ENCODE assay signal across 24 cellular contexts in genomic region chr18:48197819-48198218, GRCh38.
"Had no signal": no experiment of that assay in that cellular context is flagged by ENCODE, and none has a peak within 500 bp of the region (broad histone marks: within the 10 kb centered on the region; RNA-seq: fewer than 3 reads in every experiment).

No MANE protein-coding gene starts in this region.

- DNase-seq: activated CD4-positive, alpha-beta T cell treated with anti-CD3 and anti-CD28 coated beads for 4 hours; activated CD4-positive, alpha-beta T cell treated with anti-CD3 and anti-CD28 coated beads, Interleukin-2, amount 50 U/mL, for 4 hours; activated CD8-positive, alpha-beta memory T cell treated with anti-CD3 and anti-CD28 coated beads for 24 hours; activated effector memory CD4-positive, alpha-beta T cell treated with anti-CD3 and anti-CD28 coated beads, Interleukin-2, amount 50 U/mL, for 16 hours; activated naive CD4-positive, alpha-beta T cell treated with anti-CD3 and anti-CD28 coated beads for 36 hours; activated naive CD8-positive, alpha-beta T cell treated with anti-CD3 and anti-CD28 coated beads for 36 hours; adrenal gland; brain microvascular endothelial cell; central memory CD4-positive, alpha-beta T cell; effector CD8-positive, alpha-beta T cell; erythroblast; left ventricle myocardium inferior; nephron progenitor cell; ovary; retina; stimulated activated CD4-positive, alpha-beta T cell treated with anti-CD3 and anti-CD28 coated beads, Interleukin-4, amount 100 ng/mL, for 24 hours; T-helper 9 cell; uterus had no signal

- H3K9me3 ChIP-seq: adrenal gland, left ventricle myocardium inferior, ovary, thoracic aorta, uterus had no signal

- H3K4me1 ChIP-seq: uterus had no signal

- H3K27ac ChIP-seq: adrenal gland, brain microvascular endothelial cell, left ventricle myocardium inferior, ovary, skin epidermis, thoracic aorta, uterus, VCaP had no signal

- H3K27me3 ChIP-seq: adrenal gland, brain microvascular endothelial cell, ovary, uterus had no signal

- ATAC-seq: sciatic nerve; stimulated activated effector memory CD8-positive, alpha-beta T cell treated with anti-CD3 and anti-CD28 coated beads, Interleukin-12 subunit alpha, Interleukin-12 subunit beta, amount 100 ng/mL, for 72 hours had no signal

- H3K36me3 ChIP-seq: adrenal gland, brain microvascular endothelial cell, left ventricle myocardium inferior, ovary, thoracic aorta, uterus had no signal

- H3K4me3 ChIP-seq: adrenal gland, left ventricle myocardium inferior, lung, ovary, skin epidermis, thoracic aorta, uterus had no signal
